10 cellular contexts compared by ENCODE assay signal in the genomic region with DNA sequence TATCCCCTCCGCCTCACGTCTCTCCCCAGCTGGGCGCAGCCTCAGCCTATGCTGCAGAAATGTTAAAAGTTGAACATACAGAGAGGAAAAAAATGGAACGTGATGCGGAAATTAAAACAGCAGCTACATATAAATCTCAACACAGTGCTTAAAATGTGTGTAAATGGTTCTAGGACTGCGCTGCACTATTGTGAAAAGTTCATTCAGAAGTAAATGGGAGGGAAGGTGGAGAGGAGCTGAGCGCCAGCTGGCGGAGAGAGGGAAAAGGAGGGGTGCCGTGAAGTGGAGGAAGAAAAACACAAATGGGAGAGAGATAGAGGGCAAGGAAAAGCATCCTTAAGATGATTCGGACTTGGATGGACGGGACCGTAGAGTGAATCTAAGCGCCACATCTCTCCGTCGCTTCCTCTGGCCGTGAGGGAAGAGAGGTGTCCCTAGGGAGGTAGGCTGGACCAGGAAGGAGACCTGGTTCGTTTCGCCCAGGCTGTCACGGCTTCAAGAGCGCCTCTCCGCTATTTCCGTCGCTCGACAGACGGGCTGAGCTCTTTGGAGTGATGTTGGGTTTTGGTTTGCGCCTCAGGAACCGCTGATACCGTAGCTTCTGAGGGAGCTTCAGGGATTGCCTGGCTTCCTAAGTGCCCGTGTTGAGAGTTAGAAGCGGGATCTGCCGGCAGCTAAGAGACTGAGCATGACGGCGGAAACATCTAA.
DNase-seq lines count a peak whose midpoint lies in the region; ATAC-seq and TF ChIP-seq lines count a peak whose summit lies in the region.
"Had no signal": no experiment of that assay in that cellular context is flagged by ENCODE, and none has a peak within 500 bp of the region (broad histone marks: within the 10 kb centered on the region; RNA-seq: fewer than 3 reads in every experiment).

No MANE protein-coding gene starts in this region.

- H3K79me2 ChIP-seq in trophoblast cell (ENCODE audit: control insufficient read depth, insufficient read depth, low read length, poor library complexity): no peaks in the 10 kb centered on the region

- H4K91ac ChIP-seq in trophoblast cell (ENCODE audit: low read depth, low read length): no peak overlapping the region

- H3K36me3 Mint-ChIP-seq in T-helper 2 cell treated with Interferon-gamma antibody and Interleukin-4, amounts not matched to agents 5 μg/mL and 100 μg/mL, for 36 hours (ENCODE audit: low read depth): peaks cover 5% of the 10 kb centered on the region
- peaks cover 21% of the 10 kb centered on the region for H3K36me3 Mint-ChIP-seq in central memory CD8-positive, alpha-beta T cell (ENCODE audit: insufficient read depth)

- no CpG with 5 or more reads among the region's 33 CpGs for WGBS in trophoblast cell (ENCODE audit: extremely low coverage, insufficient coverage, insufficient read length)

- H3K9ac ChIP-seq in trophoblast cell (ENCODE audit: low read length): no peak overlapping the region
- H3K9ac ChIP-seq: BLaER1 treated with 17β-estradiol and CSF1 and Interleukin-3, amounts not matched to agents 10 nM and 100 nM had no signal

- H2AFZ ChIP-seq in trophoblast cell (ENCODE audit: insufficient read depth, low read length, poor library complexity): no peak overlapping the region

- no peak overlapping the region for H4K12ac ChIP-seq in trophoblast cell (ENCODE audit: low read depth, low read length)

- no peak overlapping the region for H2BK120ac ChIP-seq in trophoblast cell (ENCODE audit: insufficient read depth, low read length, poor library complexity)

- no peak overlapping the region for H2AK5ac ChIP-seq in trophoblast cell (ENCODE audit: low read length)

- H3K27me3 ChIP-seq in trophoblast cell (ENCODE audit: insufficient read depth, low read length) (peaks cover 41% of the 10 kb centered on the region), left ventricle myocardium inferior (ENCODE audit: low read depth) (peaks cover 100% of the 10 kb centered on the region), ascending aorta (peaks cover 8% of the 10 kb centered on the region)

- H3K4me2 ChIP-seq in trophoblast cell (ENCODE audit: low read length): peak overlapping the region; percentile 62
- H3K4me2 ChIP-seq: BLaER1 treated with 17β-estradiol and CSF1 and Interleukin-3, amounts not matched to agents 10 nM and 100 nM had no signal

- H2BK12ac ChIP-seq in trophoblast cell (ENCODE audit: low read length): no peak overlapping the region

- DNase-seq in T-helper 2 cell treated with Interferon-gamma antibody and Interleukin-4, amounts not matched to agents 5 μg/mL and 100 μg/mL, for 36 hours (ENCODE audit: low spot score): no peak
- no peak for DNase-seq in T-helper 2 cell
- peak; percentile 31 for DNase-seq in NCI-H1105 (lab: John Stamatoyannopoulos, UW)
- no peak for DNase-seq in central memory CD8-positive, alpha-beta T cell (ENCODE audit: low spot score in 2 of 2)
- DNase-seq in trophoblast cell: peak in 1 of 2 donors; percentile 38
- no peak for DNase-seq in RKO (ENCODE audit: low spot score)
- DNase-seq in left ventricle myocardium inferior: no peak
- DNase-seq in ascending aorta (ENCODE audit: low spot score in 2 of 2): no peak

- H2BK5ac ChIP-seq in trophoblast cell (ENCODE audit: low read depth, low read length, poor library complexity): no peak overlapping the region

- H3K9me3 Mint-ChIP-seq in T-helper 2 cell treated with Interferon-gamma antibody and Interleukin-4, amounts not matched to agents 5 μg/mL and 100 μg/mL, for 36 hours: peaks cover 8% of the 10 kb centered on the region
- peaks cover 11% of the 10 kb centered on the region for H3K9me3 Mint-ChIP-seq in central memory CD8-positive, alpha-beta T cell
- H3K9me3 Mint-ChIP-seq: dendritic cell treated with granulocyte-macrophage colony-stimulating factor and Interleukin-4, amounts not matched to agents 40 ng/mL and 50 ng/mL, for 4 days had no signal

- H3K4me1 ChIP-seq in trophoblast cell (ENCODE audit: control insufficient read depth in 1 of 2, insufficient read depth in 2 of 2, low read length in 2 of 2): peaks cover 8 to 9% of the 10 kb centered on the region in 2 experiments
- H3K4me1 ChIP-seq in left ventricle myocardium inferior: peaks cover 6% of the 10 kb centered on the region
- no peaks in the 10 kb centered on the region for H3K4me1 ChIP-seq in ascending aorta
- H3K4me1 ChIP-seq: BLaER1 treated with 17β-estradiol and CSF1 and Interleukin-3, amounts not matched to agents 10 nM and 100 nM had no signal

- no peak overlapping the region for H3K4me3 ChIP-seq in trophoblast cell (ENCODE audit: low read depth, low read length)
- H3K4me3 ChIP-seq in left ventricle myocardium inferior: no peak overlapping the region
- H3K4me3 ChIP-seq in ascending aorta: no peak overlapping the region
- H3K4me3 ChIP-seq: BLaER1 treated with 17β-estradiol and CSF1 and Interleukin-3, amounts not matched to agents 10 nM and 100 nM had no signal

- peak overlapping the region; percentile 30 for H3K4me3 Mint-ChIP-seq in T-helper 2 cell treated with Interferon-gamma antibody and Interleukin-4, amounts not matched to agents 5 μg/mL and 100 μg/mL, for 36 hours
- peak overlapping the region; percentile 24 for H3K4me3 Mint-ChIP-seq in central memory CD8-positive, alpha-beta T cell
- H3K4me3 Mint-ChIP-seq: dendritic cell treated with granulocyte-macrophage colony-stimulating factor and Interleukin-4, amounts not matched to agents 40 ng/mL and 50 ng/mL, for 4 days had no signal

- intact Hi-C loops in left ventricle myocardium inferior (cut with micrococcal nuclease) (no loop called here), ascending aorta (cut with DNase I) (no loop called here)

- H3K27me3 Mint-ChIP-seq in T-helper 2 cell treated with Interferon-gamma antibody and Interleukin-4, amounts not matched to agents 5 μg/mL and 100 μg/mL, for 36 hours (ENCODE audit: low read depth): peaks cover 89% of the 10 kb centered on the region
- peaks cover 93% of the 10 kb centered on the region for H3K27me3 Mint-ChIP-seq in central memory CD8-positive, alpha-beta T cell

- H3K79me1 ChIP-seq in trophoblast cell (ENCODE audit: low read length): no peaks in the 10 kb centered on the region

- no peak for TF ChIP-seq CTCF in left ventricle myocardium inferior (IDR thresholded peaks at IDR 0.05; ENCODE audit: borderline replicate concordance)
- TF ChIP-seq CTCF in ascending aorta (IDR thresholded peaks at IDR 0.05): no peak

- no peak for ATAC-seq in central memory CD8-positive, alpha-beta T cell (replicated peaks; ENCODE audit: extremely low read depth, poor library complexity, severe bottlenecking)

- peak overlapping the region; percentile 28 for H3K27ac Mint-ChIP-seq in T-helper 2 cell treated with Interferon-gamma antibody and Interleukin-4, amounts not matched to agents 5 μg/mL and 100 μg/mL, for 36 hours
- H3K27ac Mint-ChIP-seq in central memory CD8-positive, alpha-beta T cell (ENCODE audit: low read depth): peak overlapping the region; percentile 14
- H3K27ac Mint-ChIP-seq: dendritic cell treated with granulocyte-macrophage colony-stimulating factor and Interleukin-4, amounts not matched to agents 40 ng/mL and 50 ng/mL, for 4 days had no signal

- peaks cover 16% of the 10 kb centered on the region for H3K4me1 Mint-ChIP-seq in T-helper 2 cell treated with Interferon-gamma antibody and Interleukin-4, amounts not matched to agents 5 μg/mL and 100 μg/mL, for 36 hours (ENCODE audit: low read depth)
- peaks cover 9% of the 10 kb centered on the region for H3K4me1 Mint-ChIP-seq in central memory CD8-positive, alpha-beta T cell

- no peak overlapping the region for H3K27ac ChIP-seq in trophoblast cell (ENCODE audit: low read depth, low read length)
- H3K27ac ChIP-seq in left ventricle myocardium inferior (replicated peaks): no peak overlapping the region
- no peak overlapping the region for H3K27ac ChIP-seq in ascending aorta
- H3K27ac ChIP-seq: BLaER1 treated with 17β-estradiol and CSF1 and Interleukin-3, amounts not matched to agents 10 nM and 100 nM had no signal

- no peak overlapping the region for H3K18ac ChIP-seq in trophoblast cell (ENCODE audit: low read length)

- no peak overlapping the region for H3K23ac ChIP-seq in trophoblast cell (ENCODE audit: low read length)

- no peak overlapping the region for H4K8ac ChIP-seq in trophoblast cell (ENCODE audit: low read depth, low read length)

- peaks cover 5% of the 10 kb centered on the region for H3K9me3 ChIP-seq in trophoblast cell (ENCODE audit: insufficient read depth, low read depth, low read length)
- no peaks in the 10 kb centered on the region for H3K9me3 ChIP-seq in left ventricle myocardium inferior (replicated peaks)
- no peaks in the 10 kb centered on the region for H3K9me3 ChIP-seq in ascending aorta

- no peak overlapping the region for H3K4ac ChIP-seq in trophoblast cell (ENCODE audit: low read depth, low read length)

- no peak overlapping the region for H3K14ac ChIP-seq in trophoblast cell (ENCODE audit: low read length)

- no peaks in the 10 kb centered on the region for H3K36me3 ChIP-seq in trophoblast cell (ENCODE audit: control insufficient read depth in 1 of 2, insufficient read depth in 2 of 2, low read length in 2 of 2)
- no peaks in the 10 kb centered on the region for H3K36me3 ChIP-seq in left ventricle myocardium inferior
- H3K36me3 ChIP-seq in ascending aorta: no peaks in the 10 kb centered on the region
- H3K36me3 ChIP-seq: BLaER1 treated with 17β-estradiol and CSF1 and Interleukin-3, amounts not matched to agents 10 nM and 100 nM had no signal
